ENCODE assay signal across 20 cellular contexts in genomic region chr11:69883292-69884255, GRCh38.
"Had no signal": no experiment of that assay in that cellular context is flagged by ENCODE, and none has a peak within 500 bp of the region (broad histone marks: within the 10 kb centered on the region; RNA-seq: fewer than 3 reads in every experiment).

No MANE protein-coding gene starts in this region.

- H3K27me3 Mint-ChIP-seq: activated CD8-positive, alpha-beta T cell treated with anti-CD3 and anti-CD28 coated beads for 36 hours had no signal

- H3K4me3 ChIP-seq: MG63 had no signal

- H3K36me3 ChIP-seq: MG63 had no signal

- H3K4me1 Mint-ChIP-seq: activated naive CD4-positive, alpha-beta T cell treated with anti-CD3 and anti-CD28 coated beads, Interleukin-2, amount 10 ng/mL, durations not matched to agents 7 days and 5 days; activated naive CD8-positive, alpha-beta T cell treated with anti-CD3 and anti-CD28 coated beads for 36 hours had no signal

- H3K9me3 ChIP-seq: MG63 had no signal

- FAIRE-seq: RCC 7860 had no signal

- H3K27me3 ChIP-seq: MG63 had no signal

- H3K36me3 Mint-ChIP-seq: activated naive CD4-positive, alpha-beta T cell treated with anti-CD3 and anti-CD28 coated beads, Interleukin-2, amount 10 ng/mL, durations not matched to agents 7 days and 5 days; activated naive CD8-positive, alpha-beta T cell treated with anti-CD3 and anti-CD28 coated beads for 36 hours had no signal

- ATAC-seq: activated CD4-positive, CD25-positive, alpha-beta regulatory T cell treated with anti-CD3 and anti-CD28 coated beads, Interleukin-2, amount 50 U/mL, for 24 hours; activated CD8-positive, alpha-beta T cell treated with anti-CD3 and anti-CD28 coated beads for 36 hours; activated T-cell treated with anti-CD3 and anti-CD28 coated beads, Interleukin-2, amount 50 U/mL, for 72 hours; PC-3 had no signal

- H3K9me3 Mint-ChIP-seq: activated CD8-positive, alpha-beta T cell treated with anti-CD3 and anti-CD28 coated beads for 36 hours; activated naive CD4-positive, alpha-beta T cell treated with anti-CD3 and anti-CD28 coated beads, Interleukin-2, amount 10 ng/mL, durations not matched to agents 7 days and 5 days; activated naive CD8-positive, alpha-beta T cell treated with anti-CD3 and anti-CD28 coated beads for 36 hours; activated T-cell treated with anti-CD3 and anti-CD28 coated beads, Interleukin-2, amount 50 U/mL, for 72 hours; activated T-helper 2 cell treated with anti-CD3 and anti-CD28 coated beads, Interferon-gamma antibody, Interleukin-2, Interleukin-4, amounts not matched to agents 10 μg/mL and 5 μg/mL and 100 μg/mL, durations not matched to agents 14 hours and 24 hours and 36 hours; T-helper 1 cell treated with Interleukin-12 subunit alpha and Interleukin-12 subunit beta and Interleukin-4 antibody, amounts not matched to agents 30 μg/mL and 1 μg/mL, for 36 hours had no signal

- H3K4me3 Mint-ChIP-seq: activated CD8-positive, alpha-beta T cell treated with anti-CD3 and anti-CD28 coated beads for 36 hours; activated naive CD4-positive, alpha-beta T cell treated with anti-CD3 and anti-CD28 coated beads, Interleukin-2, amount 10 ng/mL, durations not matched to agents 7 days and 5 days; activated naive CD8-positive, alpha-beta T cell treated with anti-CD3 and anti-CD28 coated beads for 36 hours; activated T-cell treated with anti-CD3 and anti-CD28 coated beads, Interleukin-2, amount 50 U/mL, for 72 hours; T-helper 1 cell treated with Interleukin-12 subunit alpha and Interleukin-12 subunit beta and Interleukin-4 antibody, amounts not matched to agents 30 μg/mL and 1 μg/mL, for 36 hours had no signal

- DNase-seq: activated CD4-positive, alpha-beta T cell treated with anti-CD3 and anti-CD28 coated beads for 4 hours; activated CD8-positive, alpha-beta memory T cell treated with anti-CD3 and anti-CD28 coated beads, Interleukin-2, amount 50 U/mL, for 4 hours; activated CD8-positive, alpha-beta T cell treated with anti-CD3 and anti-CD28 coated beads for 36 hours; activated gamma-delta T cell treated with Interleukin-2 at 50 U/mL for 16 hours; activated naive CD4-positive, alpha-beta T cell treated with anti-CD3 and anti-CD28 coated beads, Interleukin-2, amount 10 ng/mL, durations not matched to agents 7 days and 5 days; activated naive CD8-positive, alpha-beta T cell treated with anti-CD3 and anti-CD28 coated beads for 36 hours; activated T-cell treated with anti-CD3 and anti-CD28 coated beads, Interleukin-2, amount 50 U/mL, for 72 hours; MG63; MV-4-11; NCI-H1092 treated with DMSO at 0.1 percent for 48 hours; NCI-H1417 treated with DMSO at 0.1 percent for 48 hours; NCI-H1694 treated with DMSO at 0.1 percent for 48 hours; NCI-H2029 treated with DMSO at 0.1 percent for 48 hours; NCI-H524; PC-3; SHP77 treated with DMSO at 0.1 percent for 48 hours had no signal

- H3K27ac Mint-ChIP-seq: activated CD8-positive, alpha-beta T cell treated with anti-CD3 and anti-CD28 coated beads for 36 hours; activated naive CD4-positive, alpha-beta T cell treated with anti-CD3 and anti-CD28 coated beads, Interleukin-2, amount 10 ng/mL, durations not matched to agents 7 days and 5 days; activated naive CD8-positive, alpha-beta T cell treated with anti-CD3 and anti-CD28 coated beads for 36 hours; activated T-cell treated with anti-CD3 and anti-CD28 coated beads, Interleukin-2, amount 50 U/mL, for 72 hours; activated T-helper 2 cell treated with anti-CD3 and anti-CD28 coated beads, Interferon-gamma antibody, Interleukin-2, Interleukin-4, amounts not matched to agents 10 μg/mL and 5 μg/mL and 100 μg/mL, durations not matched to agents 14 hours and 24 hours and 36 hours; T-helper 1 cell treated with Interleukin-12 subunit alpha and Interleukin-12 subunit beta and Interleukin-4 antibody, amounts not matched to agents 30 μg/mL and 1 μg/mL, for 36 hours had no signal
